In genomic region chr4:173700650-173701049, GRCh38 we compare ENCODE assay signal across 17 cellular contexts.
A peak's percentile ranks its signal among the peaks of the same experiment; 100 is the strongest.
DNase-seq lines count a peak whose midpoint lies in the region; ATAC-seq and TF ChIP-seq lines count a peak whose summit lies in the region.
"Had no signal": no experiment of that assay in that cellular context is flagged by ENCODE, and none has a peak within 500 bp of the region (broad histone marks: within the 10 kb centered on the region; RNA-seq: fewer than 3 reads in every experiment).

No MANE protein-coding gene starts in this region.

- H2BK5ac ChIP-seq in mesendoderm (ENCODE audit: low read length) (no peak overlapping the region), neuronal stem cell (ENCODE audit: low read length) (no peak overlapping the region)

- no peak overlapping the region for H2AK5ac ChIP-seq in mesendoderm (ENCODE audit: low read length)
- no peak overlapping the region for H2AK5ac ChIP-seq in neuronal stem cell (ENCODE audit: low read depth, low read length)

- no peak overlapping the region for H3K4ac ChIP-seq in mesendoderm (ENCODE audit: low read depth, low read length)
- no peak overlapping the region for H3K4ac ChIP-seq in neuronal stem cell (ENCODE audit: low read length)

- no peak for TF ChIP-seq CTCF in left ventricle myocardium inferior (IDR thresholded peaks at IDR 0.05; ENCODE audit: borderline replicate concordance)

- H3K27me3 ChIP-seq in left ventricle myocardium inferior (ENCODE audit: low read depth) (no peaks in the 10 kb centered on the region), mesendoderm (ENCODE audit: insufficient read depth, low read length, poor library complexity) (no peaks in the 10 kb centered on the region), neuronal stem cell (ENCODE audit: control insufficient read depth in 3 of 3, insufficient read depth in 3 of 3, low read depth in 1 of 3, low read length in 3 of 3) (no peaks in the 10 kb centered on the region)
- H3K27me3 ChIP-seq: BLaER1 treated with 17β-estradiol and CSF1 and Interleukin-3, amounts not matched to agents 10 nM and 100 nM had no signal

- H2BK120ac ChIP-seq in mesendoderm (ENCODE audit: low read depth, low read length) = no peak overlapping the region
- H2BK120ac ChIP-seq in neuronal stem cell (ENCODE audit: low read depth, low read length) = no peak overlapping the region

- no peak overlapping the region for H3K56ac ChIP-seq in mesendoderm (ENCODE audit: low read length)

- H4K91ac ChIP-seq in neuronal stem cell (ENCODE audit: low read depth, low read length, poor library complexity) = no peak overlapping the region

- H3K18ac ChIP-seq in mesendoderm (ENCODE audit: low read length) (no peak overlapping the region), neuronal stem cell (ENCODE audit: low read length) (no peak overlapping the region)

- peaks cover 25% of the 10 kb centered on the region for H3K4me1 ChIP-seq in left ventricle myocardium inferior
- H3K4me1 ChIP-seq in mesendoderm (ENCODE audit: control insufficient read depth, low read depth, low read length) = no peaks in the 10 kb centered on the region
- no peaks in the 10 kb centered on the region for H3K4me1 ChIP-seq in neuronal stem cell (ENCODE audit: control insufficient read depth in 2 of 2, insufficient read depth in 1 of 2, low read depth in 1 of 2, low read length in 2 of 2)
- H3K4me1 ChIP-seq: A549; BLaER1 treated with 17β-estradiol and CSF1 and Interleukin-3, amounts not matched to agents 10 nM and 100 nM; Caco-2 had no signal

- no peak overlapping the region for H4K5ac ChIP-seq in mesendoderm (ENCODE audit: low read length)

- no peak overlapping the region for H2AFZ ChIP-seq in neuronal stem cell (ENCODE audit: low read length)

- H3K23ac ChIP-seq in mesendoderm (ENCODE audit: low read length) (no peak overlapping the region), neuronal stem cell (ENCODE audit: low read depth, low read length, poor library complexity) (no peak overlapping the region)

- H4K8ac ChIP-seq in mesendoderm (ENCODE audit: low read depth, low read length) (no peak overlapping the region), neuronal stem cell (ENCODE audit: low read depth, low read length) (no peak overlapping the region)

- H2BK15ac ChIP-seq in mesendoderm (replicated peaks; ENCODE audit: low read depth) (no peak overlapping the region), neuronal stem cell (ENCODE audit: low read length) (no peak overlapping the region)

- H3K27ac ChIP-seq in left ventricle myocardium inferior (replicated peaks) (peak overlapping the region; percentile 19), SK-N-MC (peak overlapping the region; percentile 86), mesendoderm (ENCODE audit: low read depth, low read length) (no peak overlapping the region), neuronal stem cell (replicated peaks; ENCODE audit: low read length) (no peak overlapping the region)
- H3K27ac ChIP-seq: 22Rv1; A549; BLaER1 treated with 17β-estradiol and CSF1 and Interleukin-3, amounts not matched to agents 10 nM and 100 nM; C4-2B had no signal

- H3K79me2 ChIP-seq in mesendoderm (ENCODE audit: control insufficient read depth, insufficient read depth, low read length) = no peaks in the 10 kb centered on the region

- H3K9ac ChIP-seq in SK-N-MC (ENCODE audit: insufficient read length) (peak overlapping the region; percentile 43), mesendoderm (ENCODE audit: low read length) (no peak overlapping the region), neuronal stem cell (ENCODE audit: low read depth, low read length, poor library complexity) (no peak overlapping the region)
- H3K9ac ChIP-seq: BLaER1 treated with 17β-estradiol and CSF1 and Interleukin-3, amounts not matched to agents 10 nM and 100 nM had no signal

- DNase-seq in left ventricle myocardium inferior (no peak), left cardiac atrium (no peak), SK-N-MC (ENCODE audit: low read depth, low spot score) (no peak), mesendoderm (peak; percentile 63), neuronal stem cell (ENCODE audit: low spot score) (no peak)
- DNase-seq: AML-193; Caco-2; Calu3; CD4-positive, alpha-beta T cell; CD8-positive, alpha-beta T cell; DMS79 treated with DMSO at 0.1 percent for 48 hours; GF-D8 had no signal

- no CpG with 5 or more reads among the region's 4 CpGs for WGBS in mesendoderm (ENCODE audit: extremely low coverage, insufficient coverage, low lambda C conversion rate)
- no CpG with 5 or more reads among the region's 4 CpGs for WGBS in neuronal stem cell (ENCODE audit: extremely low coverage in 2 of 2, insufficient read length in 2 of 2, insufficient replicate concordance in 1 of 2), 2 donors

- H3K9me3 ChIP-seq in left ventricle myocardium inferior (replicated peaks) = no peaks in the 10 kb centered on the region
- no peaks in the 10 kb centered on the region for H3K9me3 ChIP-seq in SK-N-MC (ENCODE audit: low read depth, low read length)
- no peaks in the 10 kb centered on the region for H3K9me3 ChIP-seq in neuronal stem cell (replicated peaks in 1 of 2; ENCODE audit: control insufficient read depth in 2 of 2, insufficient read depth in 1 of 2, low read depth in 1 of 2, low read length in 2 of 2)
- H3K9me3 ChIP-seq: A549; BLaER1 treated with 17β-estradiol and CSF1 and Interleukin-3, amounts not matched to agents 10 nM and 100 nM; Caco-2 had no signal

- intact Hi-C loops in left ventricle myocardium inferior (cut with micrococcal nuclease) (no loop called here), left cardiac atrium (cut with DNase I) (loop anchor here in 1 of 2 donors (5.0 kb wide), 1 partner anchor 37 kb away; no protein-coding TSS in a partner anchor)

- H3K4me3 ChIP-seq in left ventricle myocardium inferior (no peak overlapping the region), SK-N-MC (no peak overlapping the region; the same call in 1 of the 2 replicates), mesendoderm (ENCODE audit: low read length) (no peak overlapping the region), neuronal stem cell (ENCODE audit: low read length in 2 of 2) (no peak overlapping the region)
- H3K4me3 ChIP-seq: A549; BLaER1 treated with 17β-estradiol and CSF1 and Interleukin-3, amounts not matched to agents 10 nM and 100 nM had no signal

- H2BK12ac ChIP-seq in neuronal stem cell (ENCODE audit: low read length) = no peak overlapping the region

- H3K36me3 ChIP-seq in left ventricle myocardium inferior = no peaks in the 10 kb centered on the region
- H3K36me3 ChIP-seq in SK-N-MC (ENCODE audit: insufficient read depth, low read length) = no peaks in the 10 kb centered on the region
- no peaks in the 10 kb centered on the region for H3K36me3 ChIP-seq in mesendoderm (ENCODE audit: control insufficient read depth, insufficient read depth, low read length)
- no peaks in the 10 kb centered on the region for H3K36me3 ChIP-seq in neuronal stem cell (replicated peaks in 1 of 2; ENCODE audit: control insufficient read depth in 2 of 2, insufficient read depth in 2 of 2, low read length in 2 of 2)
- H3K36me3 ChIP-seq: BLaER1 treated with 17β-estradiol and CSF1 and Interleukin-3, amounts not matched to agents 10 nM and 100 nM had no signal

- H3K4me2 ChIP-seq in mesendoderm (ENCODE audit: low read length) (no peak overlapping the region), neuronal stem cell (ENCODE audit: insufficient read depth, low read length, poor library complexity, severe bottlenecking) (no peak overlapping the region)
- H3K4me2 ChIP-seq: A549; BLaER1 treated with 17β-estradiol and CSF1 and Interleukin-3, amounts not matched to agents 10 nM and 100 nM had no signal

- ATAC-seq in left cardiac atrium = no peak
- no peak for ATAC-seq in esophagus mucosa
- ATAC-seq: A549; CD8-positive, alpha-beta T cell had no signal

- H3K79me1 ChIP-seq in mesendoderm (ENCODE audit: low read length) (no peaks in the 10 kb centered on the region), neuronal stem cell (ENCODE audit: low read depth, low read length) (no peaks in the 10 kb centered on the region)

- no peak overlapping the region for H3K14ac ChIP-seq in neuronal stem cell (ENCODE audit: low read length)

Comparison
In these comparisons a context has a peak if more than half of its experiments do, and no peak if none do; other contexts are left out.
1. H3K27ac ChIP-seq: peak in left ventricle myocardium inferior (single experiment) and SK-N-MC (single experiment); none in mesendoderm (single experiment) and neuronal stem cell (single experiment).